ENCODE assay signal across 19 cellular contexts in the genomic region with DNA sequence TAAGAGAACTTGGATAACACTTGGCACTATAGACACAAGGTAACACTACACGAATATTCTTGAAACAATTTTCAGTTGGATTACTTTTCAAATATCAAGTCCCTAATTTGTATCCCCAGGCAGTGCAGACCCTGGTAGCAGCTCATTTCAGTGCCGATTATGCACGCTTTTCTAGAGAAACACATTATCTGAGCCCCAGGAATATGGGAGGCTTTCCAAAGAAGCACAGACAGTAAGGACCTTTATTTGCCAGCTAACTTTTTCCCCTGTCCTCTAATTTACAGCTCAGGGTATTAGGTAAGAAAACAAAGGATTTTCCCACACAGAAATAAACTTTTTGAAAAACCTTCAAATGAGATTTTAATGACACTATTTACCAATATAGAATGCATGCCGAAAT.
DNase-seq lines count a peak whose midpoint lies in the region; TF ChIP-seq lines count a peak whose summit lies in the region.
"Had no signal": no experiment of that assay in that cellular context is flagged by ENCODE, and none has a peak within 500 bp of the region (broad histone marks: within the 10 kb centered on the region; RNA-seq: fewer than 3 reads in every experiment).

No MANE protein-coding gene starts in this region.

- H4K20me1 ChIP-seq in neural progenitor cell (ENCODE audit: low read depth): peaks cover 12% of the 10 kb centered on the region

- H3K4me2 ChIP-seq in neural progenitor cell: peak overlapping the region; percentile 33

- H3K79me2 ChIP-seq in neural progenitor cell (ENCODE audit: low read depth): peaks cover 15% of the 10 kb centered on the region

- in situ Hi-C loops in G401 (cut with HindIII; ENCODE audit: low sequenced_read_pairs): no loop called here

- peaks cover 17% of the 10 kb centered on the region for H3K4me1 ChIP-seq in neural progenitor cell
- H3K4me1 ChIP-seq in esophagus squamous epithelium: no peaks in the 10 kb centered on the region
- H3K4me1 ChIP-seq: SJSA1 had no signal

- no peak overlapping the region for H3K9ac ChIP-seq in neural progenitor cell

- no peak for TF ChIP-seq POLR2A in esophagus squamous epithelium (IDR thresholded peaks at IDR 0.05)

- H3K27me3 Mint-ChIP-seq in neural progenitor cell (ENCODE audit: insufficient read depth, low read depth): no peaks in the 10 kb centered on the region
- H3K27me3 Mint-ChIP-seq: CD4-positive, alpha-beta T cell had no signal

- no peak overlapping the region for H3K27ac ChIP-seq in coronary artery
- no peak overlapping the region for H3K27ac ChIP-seq in neural progenitor cell
- H3K27ac ChIP-seq in esophagus squamous epithelium: no peak overlapping the region
- H3K27ac ChIP-seq: SJSA1 had no signal

- no peaks in the 10 kb centered on the region for H3K9me3 ChIP-seq in neural progenitor cell (ENCODE audit: low read depth)
- H3K9me3 ChIP-seq in esophagus squamous epithelium: no peaks in the 10 kb centered on the region
- H3K9me3 ChIP-seq: SJSA1 had no signal

- no peak overlapping the region for H2AFZ ChIP-seq in neural progenitor cell (replicated peaks)

- H3F3A ChIP-seq in neural progenitor cell (ENCODE audit: low read depth): peaks cover 12% of the 10 kb centered on the region

- H3K9me3 Mint-ChIP-seq in neural progenitor cell: no peaks in the 10 kb centered on the region
- H3K9me3 Mint-ChIP-seq: CD4-positive, alpha-beta T cell had no signal

- no peak for TF ChIP-seq CTCF in coronary artery (IDR thresholded peaks at IDR 0.05)
- no peak for TF ChIP-seq CTCF in neural progenitor cell (IDR thresholded peaks at IDR 0.05)
- TF ChIP-seq CTCF in esophagus squamous epithelium (IDR thresholded peaks at IDR 0.05): no peak

- no peaks in the 10 kb centered on the region for H3K36me3 Mint-ChIP-seq in neural progenitor cell

- DNase-seq in G401 (ENCODE audit: low spot score) (peak; percentile 88), NCI-H446 treated with DMSO at 0.1 percent for 48 hours (lab: John Stamatoyannopoulos, UW) (peak; percentile 61), coronary artery (ENCODE audit: low spot score) (no peak), neural progenitor cell (ENCODE audit: low spot score) (no peak), esophagus squamous epithelium (lab: John Stamatoyannopoulos, UW) (no peak), CD1c-positive myeloid dendritic cell (ENCODE audit: extremely low spot score) (no peak), glomerular visceral epithelial cell (ENCODE audit: extremely low spot score) (no peak), EL (no peak)
- DNase-seq: AML-193; CD4-positive, alpha-beta T cell; DMS79; GDM1; GOT3; NCI-H1048; NCI-H1694; NCI-H510A; RPMI8226 had no signal

- peak overlapping the region; percentile 42 for H3K27ac Mint-ChIP-seq in neural progenitor cell
- H3K27ac Mint-ChIP-seq: CD4-positive, alpha-beta T cell had no signal

- H3K36me3 ChIP-seq in neural progenitor cell: no peaks in the 10 kb centered on the region
- no peaks in the 10 kb centered on the region for H3K36me3 ChIP-seq in esophagus squamous epithelium
- H3K36me3 ChIP-seq: SJSA1 had no signal

- WGBS in esophagus squamous epithelium, 2 donors: 51 to 54% methylated on average over 4 of the region's 4 CpGs

- peak overlapping the region; percentile 19 for H3K4me3 ChIP-seq in coronary artery
- no peak overlapping the region for H3K4me3 ChIP-seq in neural progenitor cell
- H3K4me3 ChIP-seq in esophagus squamous epithelium: no peak overlapping the region
- H3K4me3 ChIP-seq: K562, SJSA1 had no signal

- H3K4me1 Mint-ChIP-seq in neural progenitor cell: peaks cover 28% of the 10 kb centered on the region

- H3K4me3 Mint-ChIP-seq in neural progenitor cell: no peak overlapping the region
- H3K4me3 Mint-ChIP-seq: CD4-positive, alpha-beta T cell had no signal

- intact Hi-C loops in esophagus squamous epithelium (cut with DNase I): no loop called here

- H3K27me3 ChIP-seq in neural progenitor cell (no peaks in the 10 kb centered on the region), esophagus squamous epithelium (no peaks in the 10 kb centered on the region)
- H3K27me3 ChIP-seq: SJSA1 had no signal

Comparison
In these comparisons a context has a peak if more than half of its experiments do, and no peak if none do; other contexts are left out.
1. DNase-seq: peak in G401 (single experiment) and NCI-H446 treated with DMSO at 0.1 percent for 48 hours (single experiment); none in coronary artery (single experiment), neural progenitor cell (single experiment), esophagus squamous epithelium (single experiment), CD1c-positive myeloid dendritic cell (single experiment), glomerular visceral epithelial cell (single experiment) and EL (single experiment).